ENCODE assay signal across 1 cellular context in the genomic region with DNA sequence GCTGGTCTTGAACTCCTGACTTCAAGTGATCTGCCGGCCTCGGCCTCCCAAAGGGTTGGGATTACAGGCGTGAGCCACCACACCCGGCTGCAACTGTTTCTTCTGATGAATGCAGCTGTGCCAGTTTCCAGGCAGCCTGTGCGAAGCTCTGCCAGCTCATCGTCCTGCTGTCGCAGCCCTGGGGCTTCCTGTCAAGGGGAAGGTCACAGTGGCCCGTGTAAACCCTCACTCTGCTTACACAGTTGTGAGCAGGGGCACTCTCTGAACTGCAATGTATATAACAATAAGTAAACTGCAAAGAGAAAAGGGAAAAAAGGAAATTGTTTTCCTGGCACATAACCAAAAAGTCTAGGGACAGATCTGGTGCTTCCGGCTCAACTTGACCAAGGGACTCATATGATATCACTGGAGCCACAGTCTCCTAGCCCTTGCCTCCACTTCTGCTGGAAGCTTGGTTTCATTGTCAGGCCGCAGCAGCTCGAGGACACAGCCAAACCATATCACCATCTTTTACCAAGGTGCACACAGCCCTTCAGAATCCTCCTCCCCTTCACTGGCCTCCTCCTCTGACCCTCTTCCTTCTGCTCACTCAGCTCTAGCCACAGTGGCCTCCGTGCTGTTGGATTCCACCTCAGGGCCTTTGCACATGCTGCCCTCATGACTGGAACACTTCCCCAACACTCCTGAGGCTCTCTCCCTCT.
A peak's percentile ranks its signal among the peaks of the same experiment; 100 is the strongest.
TF ChIP-seq lines count a peak whose summit lies in the region.

No MANE protein-coding gene starts in this region.

TF ChIP-seq in HepG2, 621 proteins besides CTCF, POLR2A, EP300 and RAD21 (continued from another document):
- TF ChIP-seq, protein P1, sequence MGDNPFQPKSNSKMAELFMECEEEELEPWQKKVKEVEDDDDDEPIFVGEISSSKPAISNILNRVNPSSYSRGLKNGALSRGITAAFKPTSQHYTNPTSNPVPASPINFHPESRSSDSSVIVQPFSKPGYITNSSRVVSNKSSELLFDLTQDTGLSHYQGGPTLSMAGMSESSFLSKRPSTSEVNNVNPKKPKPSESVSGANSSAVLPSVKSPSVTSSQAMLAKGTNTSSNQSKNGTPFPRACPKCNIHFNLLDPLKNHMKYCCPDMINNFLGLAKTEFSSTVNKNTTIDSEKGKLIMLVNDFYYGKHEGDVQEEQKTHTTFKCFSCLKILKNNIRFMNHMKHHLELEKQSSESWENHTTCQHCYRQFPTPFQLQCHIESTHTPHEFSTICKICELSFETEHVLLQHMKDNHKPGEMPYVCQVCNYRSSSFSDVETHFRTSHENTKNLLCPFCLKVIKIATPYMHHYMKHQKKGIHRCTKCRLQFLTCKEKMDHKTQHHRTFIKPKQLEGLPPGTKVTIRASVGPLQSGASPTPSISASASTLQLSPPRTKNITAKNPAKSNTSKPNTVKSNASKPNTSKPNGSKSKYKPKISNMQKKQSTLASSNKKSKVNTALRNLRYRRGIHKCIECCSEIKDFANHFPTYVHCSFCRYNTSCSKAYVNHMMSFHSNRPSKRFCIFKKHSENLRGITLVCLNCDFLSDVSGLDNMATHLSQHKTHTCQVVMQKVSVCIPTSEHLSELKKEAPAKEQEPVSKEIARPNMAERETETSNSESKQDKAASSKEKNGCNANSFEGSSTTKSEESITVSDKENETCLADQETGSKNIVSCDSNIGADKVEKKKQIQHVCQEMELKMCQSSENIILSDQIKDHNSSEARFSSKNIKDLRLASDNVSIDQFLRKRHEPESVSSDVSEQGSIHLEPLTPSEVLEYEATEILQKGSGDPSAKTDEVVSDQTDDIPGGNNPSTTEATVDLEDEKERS (CRISPR knock-in tag; IDR thresholded peaks at IDR 0.05): peak; percentile 44; the same call in 1 of the 2 replicates
- TF ChIP-seq, protein P2, sequence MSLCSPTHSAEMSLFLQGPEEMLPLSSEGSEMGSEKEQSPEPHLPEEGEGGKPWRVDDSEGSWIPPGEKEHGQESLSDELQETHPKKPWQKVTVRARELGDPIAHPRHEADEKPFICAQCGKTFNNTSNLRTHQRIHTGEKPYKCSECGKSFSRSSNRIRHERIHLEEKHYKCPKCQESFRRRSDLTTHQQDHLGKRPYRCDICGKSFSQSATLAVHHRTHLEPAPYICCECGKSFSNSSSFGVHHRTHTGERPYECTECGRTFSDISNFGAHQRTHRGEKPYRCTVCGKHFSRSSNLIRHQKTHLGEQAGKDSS (CRISPR knock-in tag; IDR thresholded peaks at IDR 0.05; ENCODE audit: borderline replicate concordance, low read depth): 0 out of 2 replicates have a peak, but pooled peaks have one; percentile 39
- TF ChIP-seq ZBTB8A (CRISPR knock-in tag; IDR thresholded peaks at IDR 0.05; ENCODE audit: borderline replicate concordance, low read depth): no peak
- no peak for TF ChIP-seq MAZ (IDR thresholded peaks at IDR 0.05; ENCODE audit: borderline replicate concordance, low read depth, low read length)
- TF ChIP-seq MAZ (CRISPR knock-in tag; IDR thresholded peaks at IDR 0.05; ENCODE audit: low read depth): 0 out of 2 replicates have a peak, but pooled peaks have one; percentile 24
- TF ChIP-seq RXRB (CRISPR knock-in tag; IDR thresholded peaks at IDR 0.05; ENCODE audit: borderline replicate concordance): peak; percentile 71
- 0 out of 2 replicates have a peak, but pooled peaks have one; percentile 19 for TF ChIP-seq SP2 (CRISPR knock-in tag; IDR thresholded peaks at IDR 0.05)
- TF ChIP-seq ZNF816 (CRISPR knock-in tag; IDR thresholded peaks at IDR 0.05; ENCODE audit: borderline replicate concordance): no peak
- TF ChIP-seq, protein P3, sequence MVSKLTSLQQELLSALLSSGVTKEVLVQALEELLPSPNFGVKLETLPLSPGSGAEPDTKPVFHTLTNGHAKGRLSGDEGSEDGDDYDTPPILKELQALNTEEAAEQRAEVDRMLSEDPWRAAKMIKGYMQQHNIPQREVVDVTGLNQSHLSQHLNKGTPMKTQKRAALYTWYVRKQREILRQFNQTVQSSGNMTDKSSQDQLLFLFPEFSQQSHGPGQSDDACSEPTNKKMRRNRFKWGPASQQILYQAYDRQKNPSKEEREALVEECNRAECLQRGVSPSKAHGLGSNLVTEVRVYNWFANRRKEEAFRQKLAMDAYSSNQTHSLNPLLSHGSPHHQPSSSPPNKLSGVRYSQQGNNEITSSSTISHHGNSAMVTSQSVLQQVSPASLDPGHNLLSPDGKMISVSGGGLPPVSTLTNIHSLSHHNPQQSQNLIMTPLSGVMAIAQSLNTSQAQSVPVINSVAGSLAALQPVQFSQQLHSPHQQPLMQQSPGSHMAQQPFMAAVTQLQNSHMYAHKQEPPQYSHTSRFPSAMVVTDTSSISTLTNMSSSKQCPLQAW (CRISPR knock-in tag; IDR thresholded peaks at IDR 0.05): peak; percentile 89
- TF ChIP-seq, protein P4, sequence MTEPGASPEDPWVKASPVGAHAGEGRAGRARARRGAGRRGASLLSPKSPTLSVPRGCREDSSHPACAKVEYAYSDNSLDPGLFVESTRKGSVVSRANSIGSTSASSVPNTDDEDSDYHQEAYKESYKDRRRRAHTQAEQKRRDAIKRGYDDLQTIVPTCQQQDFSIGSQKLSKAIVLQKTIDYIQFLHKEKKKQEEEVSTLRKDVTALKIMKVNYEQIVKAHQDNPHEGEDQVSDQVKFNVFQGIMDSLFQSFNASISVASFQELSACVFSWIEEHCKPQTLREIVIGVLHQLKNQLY (CRISPR knock-in tag; IDR thresholded peaks at IDR 0.05): peak; percentile 37; the same call in 1 of the 2 replicates
- TF ChIP-seq ZFP37 (CRISPR knock-in tag; IDR thresholded peaks at IDR 0.05; ENCODE audit: borderline replicate concordance): peak; percentile 29; the same call in 1 of the 2 replicates
- TF ChIP-seq MEIS1 (CRISPR knock-in tag; IDR thresholded peaks at IDR 0.05; ENCODE audit: borderline replicate concordance): peak; percentile 71; the same call in 1 of the 2 replicates
- no peak for TF ChIP-seq SMC3 (IDR thresholded peaks at IDR 0.05; ENCODE audit: low read length)
- TF ChIP-seq, protein P5, sequence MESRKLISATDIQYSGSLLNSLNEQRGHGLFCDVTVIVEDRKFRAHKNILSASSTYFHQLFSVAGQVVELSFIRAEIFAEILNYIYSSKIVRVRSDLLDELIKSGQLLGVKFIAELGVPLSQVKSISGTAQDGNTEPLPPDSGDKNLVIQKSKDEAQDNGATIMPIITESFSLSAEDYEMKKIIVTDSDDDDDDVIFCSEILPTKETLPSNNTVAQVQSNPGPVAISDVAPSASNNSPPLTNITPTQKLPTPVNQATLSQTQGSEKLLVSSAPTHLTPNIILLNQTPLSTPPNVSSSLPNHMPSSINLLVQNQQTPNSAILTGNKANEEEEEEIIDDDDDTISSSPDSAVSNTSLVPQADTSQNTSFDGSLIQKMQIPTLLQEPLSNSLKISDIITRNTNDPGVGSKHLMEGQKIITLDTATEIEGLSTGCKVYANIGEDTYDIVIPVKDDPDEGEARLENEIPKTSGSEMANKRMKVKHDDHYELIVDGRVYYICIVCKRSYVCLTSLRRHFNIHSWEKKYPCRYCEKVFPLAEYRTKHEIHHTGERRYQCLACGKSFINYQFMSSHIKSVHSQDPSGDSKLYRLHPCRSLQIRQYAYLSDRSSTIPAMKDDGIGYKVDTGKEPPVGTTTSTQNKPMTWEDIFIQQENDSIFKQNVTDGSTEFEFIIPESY (CRISPR knock-in tag; IDR thresholded peaks at IDR 0.05): no peak
- TF ChIP-seq, protein P6, sequence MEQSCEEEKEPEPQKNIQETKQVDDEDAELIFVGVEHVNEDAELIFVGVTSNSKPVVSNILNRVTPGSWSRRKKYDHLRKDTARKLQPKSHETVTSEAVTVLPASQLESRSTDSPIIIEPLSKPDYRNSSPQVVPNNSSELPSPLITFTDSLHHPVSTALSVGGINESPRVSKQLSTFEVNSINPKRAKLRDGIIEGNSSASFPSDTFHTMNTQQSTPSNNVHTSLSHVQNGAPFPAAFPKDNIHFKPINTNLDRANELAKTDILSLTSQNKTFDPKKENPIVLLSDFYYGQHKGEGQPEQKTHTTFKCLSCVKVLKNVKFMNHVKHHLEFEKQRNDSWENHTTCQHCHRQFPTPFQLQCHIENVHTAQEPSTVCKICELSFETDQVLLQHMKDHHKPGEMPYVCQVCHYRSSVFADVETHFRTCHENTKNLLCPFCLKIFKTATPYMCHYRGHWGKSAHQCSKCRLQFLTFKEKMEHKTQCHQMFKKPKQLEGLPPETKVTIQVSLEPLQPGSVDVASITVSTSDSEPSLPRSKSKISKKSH (CRISPR knock-in tag; IDR thresholded peaks at IDR 0.05; ENCODE audit: borderline replicate concordance): 0 out of 2 replicates have a peak, but pooled peaks have one; percentile 25
- peak; percentile 88 for TF ChIP-seq RARA (CRISPR knock-in tag; IDR thresholded peaks at IDR 0.05)
- TF ChIP-seq ZNF121 (CRISPR knock-in tag; IDR thresholded peaks at IDR 0.05): peak; percentile 78
- TF ChIP-seq, protein P7, sequence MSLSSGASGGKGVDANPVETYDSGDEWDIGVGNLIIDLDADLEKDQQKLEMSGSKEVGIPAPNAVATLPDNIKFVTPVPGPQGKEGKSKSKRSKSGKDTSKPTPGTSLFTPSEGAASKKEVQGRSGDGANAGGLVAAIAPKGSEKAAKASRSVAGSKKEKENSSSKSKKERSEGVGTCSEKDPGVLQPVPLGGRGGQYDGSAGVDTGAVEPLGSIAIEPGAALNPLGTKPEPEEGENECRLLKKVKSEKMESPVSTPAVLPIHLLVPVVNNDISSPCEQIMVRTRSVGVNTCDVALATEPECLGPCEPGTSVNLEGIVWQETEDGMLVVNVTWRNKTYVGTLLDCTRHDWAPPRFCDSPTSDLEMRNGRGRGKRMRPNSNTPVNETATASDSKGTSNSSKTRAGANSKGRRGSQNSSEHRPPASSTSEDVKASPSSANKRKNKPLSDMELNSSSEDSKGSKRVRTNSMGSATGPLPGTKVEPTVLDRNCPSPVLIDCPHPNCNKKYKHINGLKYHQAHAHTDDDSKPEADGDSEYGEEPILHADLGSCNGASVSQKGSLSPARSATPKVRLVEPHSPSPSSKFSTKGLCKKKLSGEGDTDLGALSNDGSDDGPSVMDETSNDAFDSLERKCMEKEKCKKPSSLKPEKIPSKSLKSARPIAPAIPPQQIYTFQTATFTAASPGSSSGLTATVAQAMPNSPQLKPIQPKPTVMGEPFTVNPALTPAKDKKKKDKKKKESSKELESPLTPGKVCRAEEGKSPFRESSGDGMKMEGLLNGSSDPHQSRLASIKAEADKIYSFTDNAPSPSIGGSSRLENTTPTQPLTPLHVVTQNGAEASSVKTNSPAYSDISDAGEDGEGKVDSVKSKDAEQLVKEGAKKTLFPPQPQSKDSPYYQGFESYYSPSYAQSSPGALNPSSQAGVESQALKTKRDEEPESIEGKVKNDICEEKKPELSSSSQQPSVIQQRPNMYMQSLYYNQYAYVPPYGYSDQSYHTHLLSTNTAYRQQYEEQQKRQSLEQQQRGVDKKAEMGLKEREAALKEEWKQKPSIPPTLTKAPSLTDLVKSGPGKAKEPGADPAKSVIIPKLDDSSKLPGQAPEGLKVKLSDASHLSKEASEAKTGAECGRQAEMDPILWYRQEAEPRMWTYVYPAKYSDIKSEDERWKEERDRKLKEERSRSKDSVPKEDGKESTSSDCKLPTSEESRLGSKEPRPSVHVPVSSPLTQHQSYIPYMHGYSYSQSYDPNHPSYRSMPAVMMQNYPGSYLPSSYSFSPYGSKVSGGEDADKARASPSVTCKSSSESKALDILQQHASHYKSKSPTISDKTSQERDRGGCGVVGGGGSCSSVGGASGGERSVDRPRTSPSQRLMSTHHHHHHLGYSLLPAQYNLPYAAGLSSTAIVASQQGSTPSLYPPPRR (CRISPR knock-in tag; IDR thresholded peaks at IDR 0.05; ENCODE audit: borderline replicate concordance): peak; percentile 70
- TF ChIP-seq ZNF138 (CRISPR knock-in tag; IDR thresholded peaks at IDR 0.05; ENCODE audit: low read depth): no peak
- TF ChIP-seq ZBTB20 (CRISPR knock-in tag; IDR thresholded peaks at IDR 0.05; ENCODE audit: borderline replicate concordance, low read depth): peak; percentile 99; the same call in 1 of the 2 replicates
- TF ChIP-seq FOXO1 (CRISPR knock-in tag; IDR thresholded peaks at IDR 0.05): peak; percentile 36; the same call in 1 of the 2 replicates
- TF ChIP-seq MEIS2 (CRISPR knock-in tag; IDR thresholded peaks at IDR 0.05): peak; percentile 85; the same call in 1 of the 2 replicates
- no peak; the same call in 1 of the 2 replicates for TF ChIP-seq ZNF441 (CRISPR knock-in tag; IDR thresholded peaks at IDR 0.05; ENCODE audit: borderline replicate concordance)
- peak; percentile 73 for TF ChIP-seq SKI (IDR thresholded peaks at IDR 0.05; ENCODE audit: partially characterized antibody)
- TF ChIP-seq, protein P8, sequence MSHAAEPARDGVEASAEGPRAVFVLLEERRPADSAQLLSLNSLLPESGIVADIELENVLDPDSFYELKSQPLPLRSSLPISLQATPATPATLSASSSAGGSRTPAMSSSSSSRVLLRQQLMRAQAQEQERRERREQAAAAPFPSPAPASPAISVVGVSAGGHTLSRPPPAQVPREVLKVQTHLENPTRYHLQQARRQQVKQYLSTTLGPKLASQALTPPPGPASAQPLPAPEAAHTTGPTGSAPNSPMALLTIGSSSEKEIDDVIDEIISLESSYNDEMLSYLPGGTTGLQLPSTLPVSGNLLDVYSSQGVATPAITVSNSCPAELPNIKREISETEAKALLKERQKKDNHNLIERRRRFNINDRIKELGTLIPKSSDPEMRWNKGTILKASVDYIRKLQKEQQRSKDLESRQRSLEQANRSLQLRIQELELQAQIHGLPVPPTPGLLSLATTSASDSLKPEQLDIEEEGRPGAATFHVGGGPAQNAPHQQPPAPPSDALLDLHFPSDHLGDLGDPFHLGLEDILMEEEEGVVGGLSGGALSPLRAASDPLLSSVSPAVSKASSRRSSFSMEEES (CRISPR knock-in tag; IDR thresholded peaks at IDR 0.05): peak; percentile 43; the same call in 1 of the 2 replicates
- peak; percentile 47; the same call in 1 of the 2 replicates for TF ChIP-seq NR2F6 (IDR thresholded peaks at IDR 0.05)
- peak; percentile 33; the same call in 1 of the 2 replicates for TF ChIP-seq NR2F6 (CRISPR knock-in tag; IDR thresholded peaks at IDR 0.05)
- peak; percentile 68; the same call in 1 of the 2 replicates for TF ChIP-seq ERF (CRISPR knock-in tag; IDR thresholded peaks at IDR 0.05)
- peak; percentile 90 for TF ChIP-seq ELF3 (CRISPR knock-in tag; IDR thresholded peaks at IDR 0.05)
